17 cellular contexts compared by ENCODE assay signal in the genomic region with DNA sequence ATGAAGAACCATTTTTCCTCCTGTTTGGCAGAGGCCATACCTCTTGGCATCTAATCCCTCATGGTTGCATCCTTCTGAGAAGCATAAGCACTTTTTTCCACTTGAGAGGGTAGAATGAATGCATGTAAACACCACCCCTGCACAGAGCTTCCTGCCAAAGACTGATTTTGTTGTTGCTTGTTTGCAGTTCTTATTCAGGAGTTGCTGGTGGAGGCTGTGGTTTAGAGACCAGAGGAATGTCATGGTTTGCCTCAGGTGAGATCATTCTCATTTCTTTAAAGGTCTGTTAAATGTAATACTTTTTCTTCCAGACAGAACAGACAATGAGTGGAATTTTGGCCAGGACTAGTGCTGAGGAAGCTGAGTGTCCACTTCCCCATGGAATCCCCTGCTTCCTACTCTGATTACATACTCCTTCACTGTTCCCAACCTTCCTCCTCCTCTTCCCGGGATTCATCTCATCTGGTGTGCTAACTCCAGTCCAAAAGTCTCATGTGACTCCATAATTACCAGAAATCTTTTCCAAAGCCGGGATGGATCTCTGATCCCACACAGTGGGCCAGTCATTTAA. TPM values are rescaled to one million over a fixed set of nuclear protein-coding genes. Genes with fewer than 3 reads are reported as not detected.
DNase-seq lines count a peak whose midpoint lies in the region; TF ChIP-seq lines count a peak whose summit lies in the region.
"Had no signal": no experiment of that assay in that cellular context is flagged by ENCODE, and none has a peak within 500 bp of the region (broad histone marks: within the 10 kb centered on the region; RNA-seq: fewer than 3 reads in every experiment).

No MANE protein-coding gene starts in this region.

- H3K4me1 ChIP-seq in uterus = peaks cover 0 to 8% of the 10 kb centered on the region in 2 donors

- no peaks in the 10 kb centered on the region for H3K36me3 ChIP-seq in uterus
- H3K36me3 ChIP-seq: thoracic aorta, WERI-Rb-1 had no signal

- POLR2A ChIA-PET in RWPE1 (lab: Yijun Ruan, JAX; ENCODE audit: low non-redundant PET) = interaction anchor here (0.6 kb wide), 1 partner anchor 49 kb away, joined by 3 read pairs; no protein-coding TSS in a partner anchor

- CTCF ChIA-PET in RWPE1 (lab: Yijun Ruan, JAX) = no interaction called here

- H3K9me3 ChIP-seq in uterus = no peaks in the 10 kb centered on the region
- H3K9me3 ChIP-seq: thoracic aorta had no signal

- no peaks in the 10 kb centered on the region for H3K27me3 ChIP-seq in uterus

- no peak for TF ChIP-seq CTCF in RWPE1 (conservative IDR thresholded peaks at IDR 0.05; ENCODE audit: low read depth)
- TF ChIP-seq CTCF in uterus (IDR thresholded peaks at IDR 0.05) = no peak

- H3K4me3 ChIP-seq in uterus = no peak overlapping the region
- H3K4me3 ChIP-seq: thoracic aorta had no signal

- H3K27ac ChIP-seq in RWPE1 = no peak overlapping the region
- peak overlapping the region; percentile 14 to 89 for H3K27ac ChIP-seq in uterus
- H3K27ac ChIP-seq: thoracic aorta, WERI-Rb-1 had no signal

- DNase-seq in NCI-H2029 treated with DMSO at 0.1 percent for 48 hours (lab: John Stamatoyannopoulos, UW) (peak; percentile 7), NCI-H2029 (lab: John Stamatoyannopoulos, UW) (no peak), RWPE1 (ENCODE audit: low spot score) (peak; percentile 22), iris pigment epithelial cell (ENCODE audit: low read depth) (peak; percentile 65), uterus (no peak), OCI-M1 (lab: John Stamatoyannopoulos, UW) (no peak), activated gamma-delta T cell (lab: John Stamatoyannopoulos, UW) (no peak), NCI-H128 (lab: John Stamatoyannopoulos, UW; ENCODE audit: unreplicated experiment) (no peak)
- DNase-seq: CD4-positive, alpha-beta T cell; midbrain; NCI-H1417 treated with DMSO at 0.1 percent for 48 hours; NCI-H524; occipital lobe; stimulated activated CD4-positive, alpha-beta T cell treated with anti-CD3 and anti-CD28 coated beads, Interleukin-4, amount 100 ng/mL, for 1 hour; stimulated activated CD8-positive, alpha-beta memory T cell treated with anti-CD3 and anti-CD28 coated beads, Interleukin-4, amount 100 ng/mL, for 48 hours; WERI-Rb-1 had no signal

- TF ChIP-seq POLR2A in uterus (IDR thresholded peaks at IDR 0.05) = no peak

- intact Hi-C loops in uterus (cut with DNase I; ENCODE audit: low total_unique reads) = no loop called here

RNA-seq across cellular contexts. Expression of a gene that starts 3.3 kb away (rescaled TPM):
- 100 to 1,000 TPM in 2 of 4 donors, 10 to 100 TPM in 2; 79.7 to 242 (median 161) TPM for total RNA-seq in uterus

Comparison
In these comparisons a context has a peak if more than half of its experiments do, and no peak if none do; other contexts are left out.
1. DNase-seq: peak in NCI-H2029 treated with DMSO at 0.1 percent for 48 hours (single experiment), RWPE1 (single experiment) and iris pigment epithelial cell (single experiment); none in NCI-H2029 (single experiment), uterus (0 of 2), OCI-M1 (single experiment), activated gamma-delta T cell (single experiment) and NCI-H128 (single experiment).